15 cellular contexts compared by ENCODE assay signal in genomic region chr12:42886160-42886559, GRCh38.
DNase-seq lines count a peak whose midpoint lies in the region; ATAC-seq, FAIRE-seq and TF ChIP-seq lines count a peak whose summit lies in the region.
"Had no signal": no experiment of that assay in that cellular context is flagged by ENCODE, and none has a peak within 500 bp of the region (broad histone marks: within the 10 kb centered on the region; RNA-seq: fewer than 3 reads in every experiment).

No MANE protein-coding gene starts in this region.

- H2AFZ ChIP-seq in keratinocyte (ENCODE audit: control insufficient read depth, low read length): no peak overlapping the region
- H2AFZ ChIP-seq: GM23248 had no signal

- no peak overlapping the region for H3K9ac ChIP-seq in keratinocyte (ENCODE audit: control insufficient read depth, extremely low read depth, insufficient read depth, low read length)
- H3K9ac ChIP-seq: GM23248 had no signal

- no peaks in the 10 kb centered on the region for H4K20me1 ChIP-seq in keratinocyte (ENCODE audit: control insufficient read depth, extremely low read depth, insufficient read depth, low read length)

- POLR2A ChIA-PET in Panc1 (lab: Charles Lee): no interaction called here

- DNase-seq in EH (ENCODE audit: low read depth) (peak; percentile 23), NCI-H524 (lab: John Stamatoyannopoulos, UW) (peak; percentile 69 to 88), Panc1 (ENCODE audit: low read depth, low spot score) (no peak), keratinocyte (ENCODE audit: low read depth, low spot score) (no peak)
- DNase-seq in stimulated activated CD4-positive, alpha-beta T cell treated with anti-CD3 and anti-CD28 coated beads, Interleukin-1b, Interleukin-23, amount 100 ng/mL, for 48 hours: no peak
- DNase-seq: C1 segment of cervical spinal cord; CD4-positive, alpha-beta T cell; DND-41; GF-D8; GM23248; H7; IMR-90 had no signal

- no peak overlapping the region for H3K4me2 ChIP-seq in keratinocyte (ENCODE audit: control insufficient read depth, extremely low read depth, insufficient read depth, low read depth, low read length)

- peak; percentile 5 for FAIRE-seq in keratinocyte (lab: Jason Lieb, UNC)
- FAIRE-seq: A204.1 had no signal

- H3K27ac ChIP-seq in Panc1 (ENCODE audit: low read length) (0 out of 2 replicates have a peak overlapping the region, but pooled peaks have one; percentile 24), keratinocyte (ENCODE audit: control insufficient read depth, insufficient read depth, low read length) (no peak overlapping the region)
- H3K27ac ChIP-seq: GM23248 had no signal

- H3K27me3 ChIP-seq in Panc1 (ENCODE audit: control insufficient read depth, insufficient read depth, low read length): no peaks in the 10 kb centered on the region
- H3K27me3 ChIP-seq in keratinocyte (ENCODE audit: control insufficient read depth, extremely low read depth, insufficient read depth, low read length): no peaks in the 10 kb centered on the region

- ATAC-seq in Panc1 (no peak), GM21717 (IDR thresholded peaks at IDR 0.05; ENCODE audit: unreplicated experiment) (no peak), GM18907 (IDR thresholded peaks at IDR 0.05; ENCODE audit: unreplicated experiment) (no peak)

- H3K4me1 ChIP-seq in Panc1 (ENCODE audit: control insufficient read depth, insufficient read depth, low read length) (no peaks in the 10 kb centered on the region), keratinocyte (ENCODE audit: control insufficient read depth, extremely low read depth, insufficient read depth, low read length) (no peaks in the 10 kb centered on the region)

- H3K4me3 ChIP-seq in Panc1 (ENCODE audit: low read depth in 2 of 2, low read length in 2 of 2): no peak overlapping the region
- H3K4me3 ChIP-seq in keratinocyte (ENCODE audit: control insufficient read depth in 2 of 3, extremely low read depth in 1 of 3, insufficient read depth in 2 of 3, low read depth in 1 of 3, low read length in 3 of 3): no peak overlapping the region
- H3K4me3 ChIP-seq: GM23248 had no signal

- H3K9me3 ChIP-seq in Panc1 (ENCODE audit: control insufficient read depth, insufficient read depth, low read depth, low read length) (peaks cover 4% of the 10 kb centered on the region), keratinocyte (ENCODE audit: control insufficient read depth, low read depth, low read length) (no peaks in the 10 kb centered on the region)

- no peaks in the 10 kb centered on the region for H3K9me1 ChIP-seq in keratinocyte (ENCODE audit: control insufficient read depth, extremely low read depth, insufficient read depth, low read length)

- no peaks in the 10 kb centered on the region for H3K79me2 ChIP-seq in keratinocyte (ENCODE audit: control insufficient read depth, insufficient read depth, low read length)

- CTCF ChIA-PET in Panc1 (lab: Charles Lee): no interaction called here

- no TSS peak for BruUV-seq in Panc1 (replicated peaks; lab: Mats Ljungman, UMichigan)

- dilution Hi-C loops in keratinocyte (cut with MboI; ENCODE audit: extremely low pct_ligation_motif_present, low sequenced_read_pairs): no loop called here

- H3K36me3 ChIP-seq in Panc1 (ENCODE audit: control insufficient read depth, insufficient read depth, low read length) (no peaks in the 10 kb centered on the region), keratinocyte (ENCODE audit: control insufficient read depth in 2 of 2, extremely low read depth in 1 of 2, insufficient read depth in 2 of 2, low read length in 2 of 2) (no peaks in the 10 kb centered on the region)

- in situ Hi-C loops in Panc1 (cut with HindIII; ENCODE audit: low pct_unique_long_range_greater_than_20kb, low sequenced_read_pairs): no loop called here

- intact Hi-C loops in Panc1 (cut with micrococcal nuclease; ENCODE audit: unreplicated experiment): no loop called here

- TF ChIP-seq CTCF in Panc1 (IDR thresholded peaks at IDR 0.05) (no peak), keratinocyte (optimal IDR thresholded peaks at IDR 0.05 in 1 of 3, IDR thresholded peaks at IDR 0.05 in 1 of 3, conservative IDR thresholded peaks at IDR 0.05 in 1 of 3; ENCODE audit: extremely low read depth in 1 of 3, insufficient read depth in 2 of 3, low read length in 3 of 3) (no peak)

Comparison
In these comparisons a context has a peak if more than half of its experiments do, and no peak if none do; other contexts are left out.
1. DNase-seq: peak in EH (single experiment) and NCI-H524 (2 of 2); none in Panc1 (single experiment), keratinocyte (single experiment) and stimulated activated CD4-positive, alpha-beta T cell treated with anti-CD3 and anti-CD28 coated beads, Interleukin-1b, Interleukin-23, amount 100 ng/mL, for 48 hours (single experiment).